In the genomic region with DNA sequence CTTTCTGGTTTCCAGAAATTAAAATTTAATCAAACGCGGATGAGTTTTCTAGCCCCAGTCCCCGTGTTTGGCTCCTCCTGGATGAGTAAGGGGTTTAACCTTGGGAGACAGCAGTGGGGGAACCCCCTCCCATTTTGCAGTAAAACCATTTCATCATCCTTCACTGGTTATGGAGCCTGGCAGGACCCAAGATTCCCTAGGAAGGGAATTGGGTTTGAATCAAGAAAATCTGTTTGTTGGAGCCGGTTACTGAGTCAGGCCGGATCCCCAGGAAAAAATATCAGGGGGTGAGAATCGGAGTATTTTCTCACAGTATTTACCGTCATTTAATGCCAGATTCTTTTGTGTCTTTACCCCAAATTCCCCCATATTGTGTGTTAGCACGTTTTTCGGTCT, we compare ENCODE assay signal across 8 cellular contexts. TPM values are rescaled to one million over a fixed set of nuclear protein-coding genes. Genes with fewer than 3 reads are reported as not detected.
DNase-seq lines count a peak whose midpoint lies in the region; ATAC-seq and TF ChIP-seq lines count a peak whose summit lies in the region.

No MANE protein-coding gene starts in this region.

- H3K27ac Mint-ChIP-seq in CD4-positive, CD25-positive, alpha-beta regulatory T cell, result peak overlapping the region; percentile 94 to 97 (median 95)
- peak overlapping the region; percentile 42 for H3K27ac Mint-ChIP-seq in neural progenitor cell

- intact Hi-C loops in posterior vena cava (cut with DNase I), result no loop called here

- no peaks in the 10 kb centered on the region for H3K9me2 ChIP-seq in Loucy (replicated peaks; ENCODE audit: low read depth, low read length)

- H3K9ac ChIP-seq in Loucy (ENCODE audit: low read depth, low read length, poor library complexity, severe bottlenecking) (peak overlapping the region; percentile 96), duodenal mucosa (ENCODE audit: low read depth in 1 of 2, low read length in 2 of 2) (peak overlapping the region; percentile 87 to 92), neural progenitor cell (peak overlapping the region; percentile 76)

- TF ChIP-seq CTCF in Loucy (conservative IDR thresholded peaks at IDR 0.05; ENCODE audit: low read length) (no peak), neural progenitor cell (IDR thresholded peaks at IDR 0.05) (no peak)

- peak overlapping the region; percentile 87 for H3K4me3 ChIP-seq in CD4-positive, CD25-positive, alpha-beta regulatory T cell (ENCODE audit: low read depth, low read length)
- H3K4me3 ChIP-seq in Loucy (ENCODE audit: low read length, poor library complexity, severe bottlenecking) (peak overlapping the region; percentile 81), duodenal mucosa (ENCODE audit: low read depth in 1 of 2, low read length in 2 of 2) (peak overlapping the region; percentile 77 to 94), neural progenitor cell (peak overlapping the region; percentile 81)

- peaks cover 3% of the 10 kb centered on the region for H3K36me3 ChIP-seq in CD4-positive, CD25-positive, alpha-beta regulatory T cell (ENCODE audit: control insufficient read depth, insufficient read depth, low read length)
- H3K36me3 ChIP-seq in Loucy (ENCODE audit: insufficient read depth, low read length), result no peaks in the 10 kb centered on the region
- H3K36me3 ChIP-seq in duodenal mucosa (ENCODE audit: control insufficient read depth in 1 of 2, insufficient read depth in 2 of 2, low read length in 2 of 2), result peaks cover 0 to 6% of the 10 kb centered on the region in 2 donors
- H3K36me3 ChIP-seq in neural progenitor cell, result no peaks in the 10 kb centered on the region

- DNase-seq in CD4-positive, CD25-positive, alpha-beta regulatory T cell, result no peak
- DNase-seq in neural progenitor cell (ENCODE audit: low spot score) (no peak), HCEC 1CT (no peak), posterior vena cava (ENCODE audit: low spot score) (no peak)

- H3K36me3 Mint-ChIP-seq in CD4-positive, CD25-positive, alpha-beta regulatory T cell, result peaks cover 4% of the 10 kb centered on the region
- peaks cover 2% of the 10 kb centered on the region for H3K36me3 Mint-ChIP-seq in neural progenitor cell

- H3K27me3 ChIP-seq in CD4-positive, CD25-positive, alpha-beta regulatory T cell (ENCODE audit: control insufficient read depth, insufficient read depth, low read length), result no peaks in the 10 kb centered on the region
- H3K27me3 ChIP-seq in Loucy (ENCODE audit: insufficient read depth, low read length, poor library complexity, severe bottlenecking), result no peaks in the 10 kb centered on the region
- no peaks in the 10 kb centered on the region for H3K27me3 ChIP-seq in duodenal mucosa (ENCODE audit: control insufficient read depth in 1 of 2, insufficient read depth in 2 of 2, low read length in 2 of 2)
- H3K27me3 ChIP-seq in neural progenitor cell, result no peaks in the 10 kb centered on the region

- H3K4me3 Mint-ChIP-seq in CD4-positive, CD25-positive, alpha-beta regulatory T cell, result peak overlapping the region; percentile 90 to 98 (median 95)
- H3K4me3 Mint-ChIP-seq in neural progenitor cell, result peak overlapping the region; percentile 95

- H4K20me1 ChIP-seq in Loucy (ENCODE audit: insufficient read depth, low read length, poor library complexity, severe bottlenecking) (peaks cover 52% of the 10 kb centered on the region), neural progenitor cell (ENCODE audit: low read depth) (peaks cover 55% of the 10 kb centered on the region)

- no peak overlapping the region; the same call in 1 of the 2 replicates for H2AFZ ChIP-seq in Loucy (ENCODE audit: low read length)
- H2AFZ ChIP-seq in neural progenitor cell (replicated peaks), result no peak overlapping the region

- H3K79me2 ChIP-seq in Loucy (ENCODE audit: insufficient read depth, low read length) (peaks cover 57% of the 10 kb centered on the region), neural progenitor cell (ENCODE audit: low read depth) (peaks cover 58% of the 10 kb centered on the region)

- H3F3A ChIP-seq in Loucy (ENCODE audit: low read depth) (no peaks in the 10 kb centered on the region), neural progenitor cell (ENCODE audit: low read depth) (peaks cover 9% of the 10 kb centered on the region)

- no peaks in the 10 kb centered on the region for H3K27me3 Mint-ChIP-seq in CD4-positive, CD25-positive, alpha-beta regulatory T cell
- peaks cover 9% of the 10 kb centered on the region for H3K27me3 Mint-ChIP-seq in neural progenitor cell (ENCODE audit: insufficient read depth, low read depth)

- H3K9me3 Mint-ChIP-seq in CD4-positive, CD25-positive, alpha-beta regulatory T cell, result no peaks in the 10 kb centered on the region
- H3K9me3 Mint-ChIP-seq in neural progenitor cell, result no peaks in the 10 kb centered on the region

- no peaks in the 10 kb centered on the region for H3K9me3 ChIP-seq in CD4-positive, CD25-positive, alpha-beta regulatory T cell (ENCODE audit: control insufficient read depth in 2 of 2, low read length in 2 of 2)
- no peaks in the 10 kb centered on the region for H3K9me3 ChIP-seq in Loucy (ENCODE audit: insufficient read depth, low read depth, low read length)
- no peaks in the 10 kb centered on the region for H3K9me3 ChIP-seq in duodenal mucosa (ENCODE audit: control insufficient read depth in 1 of 2, low read length in 2 of 2)
- H3K9me3 ChIP-seq in neural progenitor cell (ENCODE audit: low read depth), result no peaks in the 10 kb centered on the region

- H3K4me1 ChIP-seq in CD4-positive, CD25-positive, alpha-beta regulatory T cell (ENCODE audit: control insufficient read depth, insufficient read depth, low read length, poor library complexity, severe bottlenecking), result peaks cover 57% of the 10 kb centered on the region
- H3K4me1 ChIP-seq in Loucy (ENCODE audit: insufficient read depth, low read length, poor library complexity, severe bottlenecking) (peaks cover 44% of the 10 kb centered on the region), duodenal mucosa (ENCODE audit: control insufficient read depth in 1 of 2, insufficient read depth in 2 of 2, low read length in 2 of 2) (peaks cover 35 to 40% of the 10 kb centered on the region in 2 donors), neural progenitor cell (peaks cover 24% of the 10 kb centered on the region)

- H3K4me2 ChIP-seq in Loucy (ENCODE audit: low read depth, low read length, poor library complexity, severe bottlenecking) (peak overlapping the region; percentile 92), neural progenitor cell (peak overlapping the region; percentile 98)

- peaks cover 23 to 80% (median 53%) of the 10 kb centered on the region in 4 donors for H3K4me1 Mint-ChIP-seq in CD4-positive, CD25-positive, alpha-beta regulatory T cell
- H3K4me1 Mint-ChIP-seq in neural progenitor cell, result peaks cover 29% of the 10 kb centered on the region

- ATAC-seq in CD4-positive, CD25-positive, alpha-beta regulatory T cell (ENCODE audit: low read depth in 2 of 2), result no peak
- ATAC-seq in HG03342 (IDR thresholded peaks at IDR 0.05; ENCODE audit: unreplicated experiment) (no peak), HG02623 (IDR thresholded peaks at IDR 0.05; ENCODE audit: unreplicated experiment) (no peak)

- H3K27ac ChIP-seq in CD4-positive, CD25-positive, alpha-beta regulatory T cell (ENCODE audit: insufficient read depth, low read length, poor library complexity, severe bottlenecking), result peak overlapping the region; percentile 94
- H3K27ac ChIP-seq in duodenal mucosa (ENCODE audit: low read depth, low read length) (no peak overlapping the region), neural progenitor cell (no peak overlapping the region)

RNA-seq across cellular contexts. Expression of gene YWHAB, which starts 0.8 kb away (rescaled TPM):
- total RNA-seq in CD4-positive, CD25-positive, alpha-beta regulatory T cell, result 303 TPM
- polyA plus RNA-seq in CD4-positive, CD25-positive, alpha-beta regulatory T cell, result 100 to 1,000 TPM; 567 to 927 (median 748) TPM
- total RNA-seq in neural progenitor cell (ENCODE audit: low replicate concordance), result 99.4 and 107 TPM in 2 replicates
- total RNA-seq in posterior vena cava, result 100 to 1,000 TPM; 165 to 179 TPM

RNA-seq across cellular contexts. Expression of gene PABPC1L, which starts 23.6 kb away (rescaled TPM):
- 66.1 TPM for total RNA-seq in CD4-positive, CD25-positive, alpha-beta regulatory T cell
- polyA plus RNA-seq in CD4-positive, CD25-positive, alpha-beta regulatory T cell, result under 1 TPM in 2 of 4 donors, not detected in 2; 0.12 to 0.68 TPM
- total RNA-seq in neural progenitor cell (ENCODE audit: low replicate concordance) (45.3 and 56.3 TPM in 2 replicates), posterior vena cava (1 to 10 TPM; 5.9 to 9.9 TPM)
